ENCODE assay signal across 1 cellular context in the genomic region with DNA sequence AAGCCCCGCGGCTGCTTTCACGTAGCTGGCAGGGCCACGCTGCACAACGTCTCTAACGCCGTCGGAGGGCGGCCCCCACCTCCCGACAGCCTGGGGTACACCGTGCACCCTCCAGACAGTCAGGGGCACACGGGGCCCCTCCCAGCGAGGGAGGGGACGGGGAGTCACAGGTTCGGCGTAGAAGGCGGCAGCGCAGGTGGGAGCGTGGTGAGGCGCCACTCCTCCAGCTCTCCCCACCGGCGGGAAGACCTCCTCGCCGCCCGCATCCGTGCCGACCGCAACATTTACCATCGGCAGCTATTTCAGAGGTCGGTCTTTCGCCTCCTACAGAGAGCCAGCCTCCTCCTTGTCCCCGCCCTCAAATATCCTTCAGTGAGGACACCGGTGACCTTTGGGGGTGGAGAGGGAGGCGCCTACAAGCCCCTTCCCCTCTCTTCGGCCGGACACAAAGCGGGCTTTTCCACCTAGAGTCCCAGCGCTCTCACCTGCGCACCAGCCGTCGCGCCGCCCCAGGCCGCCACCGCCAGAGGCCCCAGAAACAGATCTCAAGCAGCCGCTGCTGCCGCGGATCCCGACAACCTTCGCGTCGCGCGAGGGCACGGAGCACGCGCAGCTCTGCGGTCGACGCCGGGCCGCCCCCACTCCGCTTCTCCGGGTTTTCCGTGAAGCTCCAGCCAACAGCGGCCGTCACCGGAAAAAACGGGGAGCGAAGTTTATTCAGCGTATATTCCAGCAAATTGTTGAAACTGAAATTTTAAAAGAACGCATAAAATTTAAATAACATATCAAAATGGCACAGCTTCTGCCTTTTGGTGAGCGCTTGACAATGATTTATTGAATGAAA.
TF ChIP-seq lines count a peak whose summit lies in the region.

A gene (minus strand): TSS at position 600 of the 844 bp plus-strand sequence. CDS start 20,708 bp downstream, outside the sequence.

TF ChIP-seq in K562, 482 proteins besides CTCF, POLR2A, EP300 and RAD21 (continued from another document and continues in another):
- TF ChIP-seq, protein P1, sequence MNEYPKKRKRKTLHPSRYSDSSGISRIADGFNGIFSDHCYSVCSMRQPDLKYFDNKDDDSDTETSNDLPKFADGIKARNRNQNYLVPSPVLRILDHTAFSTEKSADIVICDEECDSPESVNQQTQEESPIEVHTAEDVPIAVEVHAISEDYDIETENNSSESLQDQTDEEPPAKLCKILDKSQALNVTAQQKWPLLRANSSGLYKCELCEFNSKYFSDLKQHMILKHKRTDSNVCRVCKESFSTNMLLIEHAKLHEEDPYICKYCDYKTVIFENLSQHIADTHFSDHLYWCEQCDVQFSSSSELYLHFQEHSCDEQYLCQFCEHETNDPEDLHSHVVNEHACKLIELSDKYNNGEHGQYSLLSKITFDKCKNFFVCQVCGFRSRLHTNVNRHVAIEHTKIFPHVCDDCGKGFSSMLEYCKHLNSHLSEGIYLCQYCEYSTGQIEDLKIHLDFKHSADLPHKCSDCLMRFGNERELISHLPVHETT (CRISPR knock-in tag; conservative IDR thresholded peaks at IDR 0.05 in 1 of 2, IDR thresholded peaks at IDR 0.05 in 1 of 2) = 0 out of 4 replicates have a peak, but pooled peaks of 1 of the 2 experiments have one; percentile 36
- TF ChIP-seq, protein P2, sequence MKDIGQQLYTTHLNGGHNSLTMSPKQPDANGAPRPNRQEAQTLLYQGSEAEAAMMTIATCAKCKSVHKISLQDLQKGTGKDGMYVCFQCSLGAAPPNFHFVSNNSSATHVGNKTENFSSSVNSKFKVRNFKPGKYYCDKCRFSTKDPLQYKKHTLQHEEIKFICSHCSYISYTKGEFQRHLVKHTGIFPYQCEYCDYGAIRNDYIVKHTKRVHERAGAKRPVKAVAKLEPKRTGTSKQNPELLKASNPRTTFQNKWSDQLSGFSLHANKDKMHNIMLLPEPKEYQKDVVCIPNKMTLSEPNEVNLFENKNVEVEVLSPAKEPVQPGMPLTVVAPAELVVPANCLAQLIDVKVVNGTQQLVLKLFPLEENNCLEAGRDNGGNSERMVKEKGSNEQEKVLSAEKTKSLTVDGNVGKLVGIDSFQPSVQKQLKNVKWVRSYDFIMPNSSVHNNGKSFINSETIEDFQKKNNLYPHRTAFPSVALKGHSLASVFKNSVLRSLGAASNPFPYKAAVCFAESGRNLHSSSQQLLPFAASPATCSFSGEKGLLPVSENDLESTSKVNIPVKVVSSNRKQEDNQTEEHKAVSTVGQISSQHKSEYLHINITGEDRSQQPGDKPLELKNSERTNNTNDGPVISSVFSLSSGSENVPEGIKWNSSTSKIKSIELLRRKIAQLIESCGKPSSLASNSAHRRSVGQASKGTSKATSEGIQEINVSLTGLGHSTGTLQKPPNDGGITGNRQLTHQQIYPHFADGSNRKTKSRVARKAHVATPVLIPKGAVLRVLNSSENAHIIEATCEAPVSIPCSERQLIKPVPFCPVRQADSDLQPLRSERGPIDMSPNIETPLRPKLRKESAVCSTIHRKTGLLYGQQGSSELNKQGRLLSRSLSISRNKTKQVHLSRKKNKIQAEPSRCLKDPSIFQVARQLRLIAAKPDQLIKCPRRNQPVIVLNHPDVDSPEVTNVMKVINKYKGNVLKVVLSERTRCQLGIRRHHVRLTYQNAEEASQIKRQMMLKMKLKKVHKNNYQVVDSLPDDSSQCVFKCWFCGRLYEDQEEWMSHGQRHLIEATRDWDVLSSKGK (CRISPR knock-in tag; IDR thresholded peaks at IDR 0.05) = no peak
- TF ChIP-seq LEF1 (IDR thresholded peaks at IDR 0.05) (no peak), HDGF (IDR thresholded peaks at IDR 0.05) (no peak), ZC3H11A (IDR thresholded peaks at IDR 0.05; ENCODE audit: low read depth, low read length) (no peak), JUN (IDR thresholded peaks at IDR 0.05; ENCODE audit: borderline replicate concordance, low read depth, low read length) (no peak), JUN (CRISPR knock-in tag; IDR thresholded peaks at IDR 0.05; ENCODE audit: borderline replicate concordance) (no peak), ZNF780A (CRISPR knock-in tag; IDR thresholded peaks at IDR 0.05) (no peak), MAFF (IDR thresholded peaks at IDR 0.05; ENCODE audit: low read length) (no peak), ZNF766 (CRISPR knock-in tag; conservative IDR thresholded peaks at IDR 0.05) (no peak), ZNF696 (CRISPR knock-in tag; conservative IDR thresholded peaks at IDR 0.05) (no peak), ETV5 (CRISPR knock-in tag; IDR thresholded peaks at IDR 0.05; ENCODE audit: low read depth) (no peak), EP400 (IDR thresholded peaks at IDR 0.05) (peak; percentile 24; the same call in 1 of the 2 replicates), SP1 (CRISPR knock-in tag; IDR thresholded peaks at IDR 0.05) (peak; percentile 32), NCOA6 (IDR thresholded peaks at IDR 0.05) (no peak), POLR2B (IDR thresholded peaks at IDR 0.05; ENCODE audit: low read depth, partially characterized antibody) (peak; percentile 49), ZNF431 (CRISPR knock-in tag; IDR thresholded peaks at IDR 0.05) (no peak), PML (IDR thresholded peaks at IDR 0.05; ENCODE audit: low read length) (peak; percentile 12; the same call in 1 of the 2 replicates), HNRNPL (IDR thresholded peaks at IDR 0.05; ENCODE audit: low read depth, low read length) (no peak), KLF6 (CRISPR knock-in tag; IDR thresholded peaks at IDR 0.05; ENCODE audit: borderline replicate concordance) (no peak), POLR3G (IDR thresholded peaks at IDR 0.05; ENCODE audit: extremely low read depth, insufficient read length, insufficient replicate concordance) (no peak), PTRF (tag; IDR thresholded peaks at IDR 0.05) (no peak), MCM3 (IDR thresholded peaks at IDR 0.05) (no peak), YY1 (IDR thresholded peaks at IDR 0.05; ENCODE audit: borderline replicate concordance in 1 of 3, control insufficient read depth in 1 of 3, extremely low read depth in 1 of 3, insufficient read depth in 3 of 3, insufficient read length in 1 of 3, insufficient replicate concordance in 2 of 3, low read depth in 1 of 3, low read length in 2 of 3) (peak in 2 of 3 experiments; percentile 38 to 52), ZNF408 (CRISPR knock-in tag; IDR thresholded peaks at IDR 0.05; ENCODE audit: low read depth) (no peak), ZNF586 (CRISPR knock-in tag; conservative IDR thresholded peaks at IDR 0.05) (no peak), ZNF282 (CRISPR knock-in tag; IDR thresholded peaks at IDR 0.05) (no peak), ZNF699 (CRISPR knock-in tag; IDR thresholded peaks at IDR 0.05; ENCODE audit: insufficient replicate concordance) (no peak), MCM7 (IDR thresholded peaks at IDR 0.05) (no peak), KAT8 (IDR thresholded peaks at IDR 0.05; ENCODE audit: low read depth) (no peak), KDM1A (IDR thresholded peaks at IDR 0.05) (no peak), SMARCA5 (IDR thresholded peaks at IDR 0.05) (no peak), ZNF561 (CRISPR knock-in tag; conservative IDR thresholded peaks at IDR 0.05) (no peak), NCOA2 (IDR thresholded peaks at IDR 0.05; ENCODE audit: partially characterized antibody in 2 of 2) (no peak)
- TF ChIP-seq, protein P3, sequence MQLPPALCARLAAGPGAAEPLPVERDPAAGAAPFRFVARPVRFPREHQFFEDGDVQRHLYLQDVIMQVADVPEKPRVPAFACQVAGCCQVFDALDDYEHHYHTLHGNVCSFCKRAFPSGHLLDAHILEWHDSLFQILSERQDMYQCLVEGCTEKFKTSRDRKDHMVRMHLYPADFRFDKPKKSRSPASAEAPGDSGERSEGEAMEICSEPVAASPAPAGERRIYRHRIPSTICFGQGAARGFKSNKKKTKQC (CRISPR knock-in tag; IDR thresholded peaks at IDR 0.05) = no peak
- TF ChIP-seq, protein P4, sequence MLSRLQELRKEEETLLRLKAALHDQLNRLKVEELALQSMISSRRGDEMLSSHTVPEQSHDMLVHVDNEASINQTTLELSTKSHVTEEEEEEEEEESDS (CRISPR knock-in tag; IDR thresholded peaks at IDR 0.05) = no peak
- TF ChIP-seq, protein P5, sequence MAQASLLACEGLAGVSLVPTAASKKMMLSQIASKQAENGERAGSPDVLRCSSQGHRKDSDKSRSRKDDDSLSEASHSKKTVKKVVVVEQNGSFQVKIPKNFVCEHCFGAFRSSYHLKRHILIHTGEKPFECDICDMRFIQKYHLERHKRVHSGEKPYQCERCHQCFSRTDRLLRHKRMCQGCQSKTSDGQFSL (CRISPR knock-in tag; IDR thresholded peaks at IDR 0.05) = peak; percentile 47; the same call in 1 of the 2 replicates
- TF ChIP-seq, protein P5 (tag; IDR thresholded peaks at IDR 0.05) = no peak
- TF ChIP-seq, protein P6, sequence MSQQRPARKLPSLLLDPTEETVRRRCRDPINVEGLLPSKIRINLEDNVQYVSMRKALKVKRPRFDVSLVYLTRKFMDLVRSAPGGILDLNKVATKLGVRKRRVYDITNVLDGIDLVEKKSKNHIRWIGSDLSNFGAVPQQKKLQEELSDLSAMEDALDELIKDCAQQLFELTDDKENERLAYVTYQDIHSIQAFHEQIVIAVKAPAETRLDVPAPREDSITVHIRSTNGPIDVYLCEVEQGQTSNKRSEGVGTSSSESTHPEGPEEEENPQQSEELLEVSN (IDR thresholded peaks at IDR 0.05; ENCODE audit: borderline replicate concordance in 1 of 2, extremely low read depth in 1 of 2, insufficient read depth in 1 of 2, insufficient read length in 1 of 2, low read depth in 1 of 2, low read length in 1 of 2, poor library complexity in 1 of 2, severe bottlenecking in 1 of 2) = peak; percentile 80 to 95
- TF ChIP-seq, protein P7, sequence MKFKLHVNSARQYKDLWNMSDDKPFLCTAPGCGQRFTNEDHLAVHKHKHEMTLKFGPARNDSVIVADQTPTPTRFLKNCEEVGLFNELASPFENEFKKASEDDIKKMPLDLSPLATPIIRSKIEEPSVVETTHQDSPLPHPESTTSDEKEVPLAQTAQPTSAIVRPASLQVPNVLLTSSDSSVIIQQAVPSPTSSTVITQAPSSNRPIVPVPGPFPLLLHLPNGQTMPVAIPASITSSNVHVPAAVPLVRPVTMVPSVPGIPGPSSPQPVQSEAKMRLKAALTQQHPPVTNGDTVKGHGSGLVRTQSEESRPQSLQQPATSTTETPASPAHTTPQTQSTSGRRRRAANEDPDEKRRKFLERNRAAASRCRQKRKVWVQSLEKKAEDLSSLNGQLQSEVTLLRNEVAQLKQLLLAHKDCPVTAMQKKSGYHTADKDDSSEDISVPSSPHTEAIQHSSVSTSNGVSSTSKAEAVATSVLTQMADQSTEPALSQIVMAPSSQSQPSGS (CRISPR knock-in tag; IDR thresholded peaks at IDR 0.05) = no peak
- TF ChIP-seq, protein P8, sequence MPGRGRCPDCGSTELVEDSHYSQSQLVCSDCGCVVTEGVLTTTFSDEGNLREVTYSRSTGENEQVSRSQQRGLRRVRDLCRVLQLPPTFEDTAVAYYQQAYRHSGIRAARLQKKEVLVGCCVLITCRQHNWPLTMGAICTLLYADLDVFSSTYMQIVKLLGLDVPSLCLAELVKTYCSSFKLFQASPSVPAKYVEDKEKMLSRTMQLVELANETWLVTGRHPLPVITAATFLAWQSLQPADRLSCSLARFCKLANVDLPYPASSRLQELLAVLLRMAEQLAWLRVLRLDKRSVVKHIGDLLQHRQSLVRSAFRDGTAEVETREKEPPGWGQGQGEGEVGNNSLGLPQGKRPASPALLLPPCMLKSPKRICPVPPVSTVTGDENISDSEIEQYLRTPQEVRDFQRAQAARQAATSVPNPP (IDR thresholded peaks at IDR 0.05; ENCODE audit: borderline replicate concordance, insufficient read depth, insufficient read length) = no peak
- TF ChIP-seq, protein P9, sequence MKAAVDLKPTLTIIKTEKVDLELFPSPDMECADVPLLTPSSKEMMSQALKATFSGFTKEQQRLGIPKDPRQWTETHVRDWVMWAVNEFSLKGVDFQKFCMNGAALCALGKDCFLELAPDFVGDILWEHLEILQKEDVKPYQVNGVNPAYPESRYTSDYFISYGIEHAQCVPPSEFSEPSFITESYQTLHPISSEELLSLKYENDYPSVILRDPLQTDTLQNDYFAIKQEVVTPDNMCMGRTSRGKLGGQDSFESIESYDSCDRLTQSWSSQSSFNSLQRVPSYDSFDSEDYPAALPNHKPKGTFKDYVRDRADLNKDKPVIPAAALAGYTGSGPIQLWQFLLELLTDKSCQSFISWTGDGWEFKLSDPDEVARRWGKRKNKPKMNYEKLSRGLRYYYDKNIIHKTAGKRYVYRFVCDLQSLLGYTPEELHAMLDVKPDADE (conservative IDR thresholded peaks at IDR 0.05; ENCODE audit: control insufficient read depth, low read depth, low read length) = no peak; the same call in 1 of the 2 replicates
- TF ChIP-seq, protein P10, sequence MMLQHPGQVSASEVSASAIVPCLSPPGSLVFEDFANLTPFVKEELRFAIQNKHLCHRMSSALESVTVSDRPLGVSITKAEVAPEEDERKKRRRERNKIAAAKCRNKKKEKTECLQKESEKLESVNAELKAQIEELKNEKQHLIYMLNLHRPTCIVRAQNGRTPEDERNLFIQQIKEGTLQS (IDR thresholded peaks at IDR 0.05) = no peak
- TF ChIP-seq, protein P10 (CRISPR knock-in tag; conservative IDR thresholded peaks at IDR 0.05) = no peak
